In genomic region chr17:75239214-75239613, GRCh38 we compare ENCODE assay signal across 13 cellular contexts. TPM values are rescaled to one million over a fixed set of nuclear protein-coding genes. Genes with fewer than 3 reads are reported as not detected.
DNase-seq lines count a peak whose midpoint lies in the region; ATAC-seq, FAIRE-seq and TF ChIP-seq lines count a peak whose summit lies in the region.
"Had no signal": no experiment of that assay in that cellular context is flagged by ENCODE, and none has a peak within 500 bp of the region (broad histone marks: within the 10 kb centered on the region; RNA-seq: fewer than 3 reads in every experiment).

No MANE protein-coding gene starts in this region.

- H3K4me3 ChIP-seq in kidney (ENCODE audit: low read length in 2 of 2): no peak overlapping the region
- H3K4me3 ChIP-seq: mucosa of descending colon, SK-N-MC, vagina had no signal

- CTCF ChIA-PET in activated CD4-positive, alpha-beta memory T cell treated with anti-CD3 and anti-CD28 coated beads for 36 hours (lab: Charles Lee): interaction anchor here (0.8 to 7.3 kb wide), 15 partner anchors 9 to 227 kb away, joined by 3 to 60 read pairs (median 7); partner anchors contain the start of genes GGA3, MIF4GD, MRPL58 and MRPS7

- H3K9me3 Mint-ChIP-seq in stimulated activated naive CD8-positive, alpha-beta T cell treated with anti-CD3 and anti-CD28 coated beads, Interleukin-15, Interleukin-2, amounts not matched to agents 100 ng/mL and 50 ng/mL, for 24 hours: no peaks in the 10 kb centered on the region
- no peaks in the 10 kb centered on the region for H3K9me3 Mint-ChIP-seq in activated CD4-positive, alpha-beta memory T cell treated with anti-CD3 and anti-CD28 coated beads for 36 hours

- no peak for TF ChIP-seq CTCF in kidney (IDR thresholded peaks at IDR 0.05; ENCODE audit: borderline replicate concordance, extremely low read depth, insufficient read depth)

- H3K9ac ChIP-seq in kidney (ENCODE audit: low read length in 2 of 2): no peak overlapping the region

- no peak overlapping the region for H3K4me3 Mint-ChIP-seq in stimulated activated naive CD8-positive, alpha-beta T cell treated with anti-CD3 and anti-CD28 coated beads, Interleukin-15, Interleukin-2, amounts not matched to agents 100 ng/mL and 50 ng/mL, for 24 hours
- no peak overlapping the region for H3K4me3 Mint-ChIP-seq in activated CD4-positive, alpha-beta memory T cell treated with anti-CD3 and anti-CD28 coated beads for 36 hours

- peaks cover 45 to 71% of the 10 kb centered on the region in 2 donors for H3K36me3 ChIP-seq in kidney (ENCODE audit: control insufficient read depth in 1 of 2, insufficient read depth in 2 of 2, low read length in 2 of 2)

- peaks cover 46% of the 10 kb centered on the region for H3K4me1 Mint-ChIP-seq in stimulated activated naive CD8-positive, alpha-beta T cell treated with anti-CD3 and anti-CD28 coated beads, Interleukin-15, Interleukin-2, amounts not matched to agents 100 ng/mL and 50 ng/mL, for 24 hours (ENCODE audit: low read depth)
- peaks cover 46% of the 10 kb centered on the region for H3K4me1 Mint-ChIP-seq in activated CD4-positive, alpha-beta memory T cell treated with anti-CD3 and anti-CD28 coated beads for 36 hours (ENCODE audit: low read depth)

- no peak for ATAC-seq in stimulated activated naive CD8-positive, alpha-beta T cell treated with anti-CD3 and anti-CD28 coated beads, Interleukin-15, Interleukin-2, amounts not matched to agents 100 U/mL and 50 U/mL, for 24 hours
- no peak for ATAC-seq in HG02571 (IDR thresholded peaks at IDR 0.05; ENCODE audit: unreplicated experiment)

- H3K27ac ChIP-seq in kidney (ENCODE audit: low read depth in 2 of 2, low read length in 2 of 2): peak overlapping the region in 1 of 2 donors; percentile 23
- H3K27ac ChIP-seq: SK-N-MC, vagina had no signal

- no peak for DNase-seq in stimulated activated naive CD8-positive, alpha-beta T cell treated with anti-CD3 and anti-CD28 coated beads, Interleukin-15, Interleukin-2, amounts not matched to agents 100 U/mL and 50 U/mL, for 24 hours
- no peak for DNase-seq in activated CD4-positive, alpha-beta memory T cell treated with anti-CD3 and anti-CD28 coated beads for 36 hours
- DNase-seq in kidney: peak; percentile 70
- no peak for DNase-seq in GM12892 (ENCODE audit: insufficient read length)
- DNase-seq in SIG-M5 (lab: John Stamatoyannopoulos, UW): no peak
- DNase-seq in foreskin melanocyte: no peak
- DNase-seq: KG1, NCI-H2081 treated with DMSO at 0.1 percent for 48 hours had no signal

- FAIRE-seq in kidney (lab: Jason Lieb, UNC) (no peak), GM12892 (lab: Jason Lieb, UNC) (no peak)

- H3K27me3 Mint-ChIP-seq in stimulated activated naive CD8-positive, alpha-beta T cell treated with anti-CD3 and anti-CD28 coated beads, Interleukin-15, Interleukin-2, amounts not matched to agents 100 ng/mL and 50 ng/mL, for 24 hours: no peaks in the 10 kb centered on the region
- H3K27me3 Mint-ChIP-seq in activated CD4-positive, alpha-beta memory T cell treated with anti-CD3 and anti-CD28 coated beads for 36 hours: no peaks in the 10 kb centered on the region

- H3K4me1 ChIP-seq in kidney (ENCODE audit: control insufficient read depth in 1 of 2, insufficient read depth in 1 of 2, low read depth in 1 of 2, low read length in 2 of 2): peaks cover 0 to 2% of the 10 kb centered on the region in 2 donors
- H3K4me1 ChIP-seq: vagina had no signal

- H3K27ac Mint-ChIP-seq in stimulated activated naive CD8-positive, alpha-beta T cell treated with anti-CD3 and anti-CD28 coated beads, Interleukin-15, Interleukin-2, amounts not matched to agents 100 ng/mL and 50 ng/mL, for 24 hours: peak overlapping the region; percentile 83
- H3K27ac Mint-ChIP-seq in activated CD4-positive, alpha-beta memory T cell treated with anti-CD3 and anti-CD28 coated beads for 36 hours: peak overlapping the region; percentile 85

- no peak for TF ChIP-seq POLR2A in GM12892 (IDR thresholded peaks at IDR 0.05; ENCODE audit: low read depth, low read length)

- POLR2A ChIA-PET in activated CD4-positive, alpha-beta memory T cell treated with anti-CD3 and anti-CD28 coated beads for 36 hours (lab: Charles Lee): interaction anchor here (1.1 to 1.4 kb wide), 2 partner anchors 11 to 22 kb away, joined by 3 to 6 read pairs; no protein-coding TSS in a partner anchor

- no peaks in the 10 kb centered on the region for H3K9me3 ChIP-seq in kidney (ENCODE audit: control insufficient read depth in 1 of 2, low read length in 2 of 2)
- H3K9me3 ChIP-seq: mucosa of descending colon, vagina had no signal

- intact Hi-C loops in activated CD4-positive, alpha-beta memory T cell treated with anti-CD3 and anti-CD28 coated beads for 36 hours (cut with micrococcal nuclease): loop anchor here (2.0 kb wide), 1 partner anchor 174 kb away; no protein-coding TSS in a partner anchor
- intact Hi-C loops in kidney (cut with DNase I): no loop called here

- peaks cover 68% of the 10 kb centered on the region for H3K36me3 Mint-ChIP-seq in stimulated activated naive CD8-positive, alpha-beta T cell treated with anti-CD3 and anti-CD28 coated beads, Interleukin-15, Interleukin-2, amounts not matched to agents 100 ng/mL and 50 ng/mL, for 24 hours (ENCODE audit: low read depth)
- H3K36me3 Mint-ChIP-seq in activated CD4-positive, alpha-beta memory T cell treated with anti-CD3 and anti-CD28 coated beads for 36 hours: peaks cover 68% of the 10 kb centered on the region

RNA-seq across cellular contexts. Expression of gene GGA3, which starts 22.2 kb away (rescaled TPM):
- total RNA-seq in activated CD4-positive, alpha-beta memory T cell treated with anti-CD3 and anti-CD28 coated beads for 36 hours: 10 to 100 TPM; 68.5 to 70.7 TPM
- total RNA-seq in kidney: 49.2 TPM
- 8.0 TPM for polyA plus RNA-seq in kidney (ENCODE audit: insufficient read depth, low read depth, low replicate concordance)
- polyA plus RNA-seq in GM12892 (2012; ENCODE audit: missing spikeins): 48.1 TPM

RNA-seq across cellular contexts. Expression of gene MRPS7, which starts 22.5 kb away (rescaled TPM):
- 10 to 100 TPM; 72.9 to 76.1 TPM for total RNA-seq in activated CD4-positive, alpha-beta memory T cell treated with anti-CD3 and anti-CD28 coated beads for 36 hours
- 46.4 TPM for total RNA-seq in kidney
- 134 TPM for polyA plus RNA-seq in kidney (ENCODE audit: insufficient read depth, low read depth, low replicate concordance)
- polyA plus RNA-seq in GM12892 (2012; ENCODE audit: missing spikeins): 77.8 TPM

RNA-seq across cellular contexts. Expression of gene MIF4GD, which starts 31.8 kb away (rescaled TPM):
- 10 to 100 TPM; 50.2 to 57.2 TPM for total RNA-seq in activated CD4-positive, alpha-beta memory T cell treated with anti-CD3 and anti-CD28 coated beads for 36 hours
- 30.1 TPM for total RNA-seq in kidney
- polyA plus RNA-seq in kidney (ENCODE audit: insufficient read depth, low read depth, low replicate concordance): 28.2 TPM
- 33.3 TPM for polyA plus RNA-seq in GM12892 (2012; ENCODE audit: missing spikeins)

RNA-seq across cellular contexts. Expression of gene NUP85, which starts 33.7 kb away (rescaled TPM):
- total RNA-seq in activated CD4-positive, alpha-beta memory T cell treated with anti-CD3 and anti-CD28 coated beads for 36 hours: 100 to 1,000 TPM; 125 to 132 TPM
- total RNA-seq in kidney: 67.1 TPM
- 23.9 TPM for polyA plus RNA-seq in kidney (ENCODE audit: insufficient read depth, low read depth, low replicate concordance)
- 63.7 TPM for polyA plus RNA-seq in GM12892 (2012; ENCODE audit: missing spikeins)

RNA-seq across cellular contexts. Expression of gene SLC25A19, which starts 50.0 kb away (rescaled TPM):
- total RNA-seq in activated CD4-positive, alpha-beta memory T cell treated with anti-CD3 and anti-CD28 coated beads for 36 hours: 10 to 100 TPM; 57.9 to 62.3 TPM
- 11.2 TPM for total RNA-seq in kidney
- polyA plus RNA-seq in kidney (ENCODE audit: insufficient read depth, low read depth, low replicate concordance): 15.3 TPM
- polyA plus RNA-seq in GM12892 (2012; ENCODE audit: missing spikeins): 56.3 TPM
